Comparison of ENCODE assay signal across 16 cellular contexts in the genomic region with DNA sequence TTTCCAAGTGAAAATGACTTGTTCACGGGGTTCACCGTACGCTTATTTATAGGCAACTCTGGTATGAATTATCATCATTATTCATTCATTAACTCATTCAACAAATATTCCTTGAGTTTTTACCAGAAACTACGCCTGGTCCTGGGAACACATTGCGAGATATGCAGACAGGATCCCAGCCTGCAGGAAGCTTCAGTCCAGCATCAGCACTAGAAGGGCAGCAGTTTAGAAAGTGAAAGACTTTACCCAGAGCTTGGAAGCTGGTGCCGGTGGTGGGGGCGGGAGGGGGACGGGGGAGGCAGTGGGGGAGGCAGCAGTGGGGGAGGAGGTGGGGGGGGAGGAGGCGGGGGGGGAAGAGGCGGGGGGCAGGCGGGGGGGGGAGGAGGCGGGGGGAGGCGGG. TPM values are rescaled to one million over a fixed set of nuclear protein-coding genes. Genes with fewer than 3 reads are reported as not detected.
DNase-seq lines count a peak whose midpoint lies in the region; ATAC-seq, FAIRE-seq and TF ChIP-seq lines count a peak whose summit lies in the region.
"Had no signal": no experiment of that assay in that cellular context is flagged by ENCODE, and none has a peak within 500 bp of the region (broad histone marks: within the 10 kb centered on the region; RNA-seq: fewer than 3 reads in every experiment).

No MANE protein-coding gene starts in this region.

- H3K27me3 ChIP-seq in GM12878 (replicated peaks in 1 of 2; ENCODE audit: control insufficient read depth in 2 of 2, insufficient read depth in 2 of 2, low read length in 1 of 2): peaks cover 0 to 2% of the 10 kb centered on the region in 2 experiments; a peak in 2 of 4 replicates
- H3K27me3 ChIP-seq in mesenchymal stem cell (ENCODE audit: control insufficient read depth in 1 of 2, insufficient read depth in 1 of 2, low read length in 2 of 2): peaks cover 0 to 4% of the 10 kb centered on the region in 2 experiments
- H3K27me3 ChIP-seq in foreskin keratinocyte: peaks cover 33% of the 10 kb centered on the region
- H3K27me3 ChIP-seq: BLaER1 had no signal

- no peak for TF ChIP-seq EP300 in GM12878 (IDR thresholded peaks at IDR 0.05; ENCODE audit: borderline replicate concordance in 1 of 2, control insufficient read depth in 1 of 2, low read depth in 2 of 2, low read length in 2 of 2)

- no peak overlapping the region for H2BK12ac ChIP-seq in mesenchymal stem cell (ENCODE audit: low read length in 2 of 2)

- DNase-seq in AG10803 (ENCODE audit: low read depth) (peak; percentile 71), HCEC 1CT (peak; percentile 77), GM12878 (ENCODE audit: low read depth, low spot score) (peak; percentile 7), mesenchymal stem cell (no peak), mucosa of descending colon (no peak), foreskin keratinocyte (no peak)
- DNase-seq in activated naive CD8-positive, alpha-beta T cell treated with anti-CD3 and anti-CD28 coated beads for 36 hours: no peak
- DNase-seq: GF-D8, NCI-H1436 treated with DMSO at 0.1 percent for 48 hours, NCI-H524 had no signal

- no peak overlapping the region for H4K8ac ChIP-seq in mesenchymal stem cell (ENCODE audit: low read length)

- 77% methylated on average over 5 of the region's 13 CpGs for WGBS in GM12878 (ENCODE audit: insufficient coverage, insufficient replicate concordance, low lambda C conversion rate, missing lambda C conversion rate)
- WGBS in mesenchymal stem cell: 94% methylated on average over 5 of the region's 13 CpGs

- H2BK5ac ChIP-seq in mesenchymal stem cell (ENCODE audit: low read depth, low read length, poor library complexity, severe bottlenecking): no peak overlapping the region

- H3K4me1 Mint-ChIP-seq in activated naive CD8-positive, alpha-beta T cell treated with anti-CD3 and anti-CD28 coated beads for 36 hours: no peaks in the 10 kb centered on the region

- TF ChIP-seq POLR2A in GM12878 (IDR thresholded peaks at IDR 0.05; ENCODE audit: low read depth, low read length): no peak

- H3K9me3 Mint-ChIP-seq in activated naive CD8-positive, alpha-beta T cell treated with anti-CD3 and anti-CD28 coated beads for 36 hours: no peaks in the 10 kb centered on the region

- H3K4me2 ChIP-seq in GM12878 (ENCODE audit: control insufficient read depth, insufficient read depth): no peak overlapping the region
- no peak overlapping the region for H3K4me2 ChIP-seq in mesenchymal stem cell (ENCODE audit: low read length, poor library complexity, severe bottlenecking)
- H3K4me2 ChIP-seq: BLaER1 had no signal

- RAD21 ChIA-PET in GM12878 (lab: Charles Lee; ENCODE audit: unreplicated experiment): no interaction called here

- H2BK15ac ChIP-seq in mesenchymal stem cell (ENCODE audit: low read depth, poor library complexity, severe bottlenecking): no peak overlapping the region

- H3K27me3 Mint-ChIP-seq in activated naive CD8-positive, alpha-beta T cell treated with anti-CD3 and anti-CD28 coated beads for 36 hours: peaks cover 11% of the 10 kb centered on the region

- H3K4me1 ChIP-seq in GM12878 (ENCODE audit: control insufficient read depth, insufficient read depth, low read length): no peaks in the 10 kb centered on the region
- H3K4me1 ChIP-seq in mesenchymal stem cell (ENCODE audit: control insufficient read depth, insufficient read depth, low read depth, low read length): no peaks in the 10 kb centered on the region
- no peaks in the 10 kb centered on the region for H3K4me1 ChIP-seq in mucosa of descending colon (ENCODE audit: low read depth)
- H3K4me1 ChIP-seq in foreskin keratinocyte: no peaks in the 10 kb centered on the region
- H3K4me1 ChIP-seq: BLaER1 had no signal

- SMC1A ChIA-PET in GM12878 (lab: Charles Lee; ENCODE audit: uncharacterized antibody, unreplicated experiment): no interaction called here

- no peak overlapping the region for H2BK120ac ChIP-seq in mesenchymal stem cell (ENCODE audit: low read depth, low read length)

- intact Hi-C loops in GM12878 (cut with micrococcal nuclease; ENCODE audit: unreplicated experiment): no loop called here
- intact Hi-C loops in mucosa of descending colon (cut with DNase I, micrococcal nuclease): no loop called here

- H3K36me3 Mint-ChIP-seq in activated naive CD8-positive, alpha-beta T cell treated with anti-CD3 and anti-CD28 coated beads for 36 hours: no peaks in the 10 kb centered on the region

- H3K4me3 Mint-ChIP-seq in activated naive CD8-positive, alpha-beta T cell treated with anti-CD3 and anti-CD28 coated beads for 36 hours: no peak overlapping the region

- H3K27ac Mint-ChIP-seq in activated naive CD8-positive, alpha-beta T cell treated with anti-CD3 and anti-CD28 coated beads for 36 hours: no peak overlapping the region

- H2AFZ ChIP-seq in GM12878 (ENCODE audit: control insufficient read depth, low read depth, low read length) (no peak overlapping the region), mesenchymal stem cell (ENCODE audit: low read depth, low read length) (no peak overlapping the region)

- H3K27ac ChIP-seq in GM12878 (ENCODE audit: control insufficient read depth, insufficient read depth) (no peak overlapping the region), mesenchymal stem cell (ENCODE audit: low read length, poor library complexity, severe bottlenecking) (no peak overlapping the region), foreskin keratinocyte (no peak overlapping the region)
- H3K27ac ChIP-seq: BLaER1, SK-N-MC had no signal

- H3K9ac ChIP-seq in GM12878 (ENCODE audit: control insufficient read depth, insufficient read depth, low read length) (no peak overlapping the region), mesenchymal stem cell (ENCODE audit: low read length) (peak overlapping the region; percentile 27)
- H3K9ac ChIP-seq: BLaER1 had no signal

- no peak for FAIRE-seq in GM12878 (lab: Jason Lieb, UNC)
- FAIRE-seq: H54 had no signal

- TF ChIP-seq CTCF in AG10803 (conservative IDR thresholded peaks at IDR 0.05; ENCODE audit: low read length) (no peak), GM12878 (IDR thresholded peaks at IDR 0.05 in 2 of 3, conservative IDR thresholded peaks at IDR 0.05 in 1 of 3; ENCODE audit: control insufficient read depth in 2 of 3, extremely low read depth in 1 of 3, insufficient read depth in 1 of 3, low read depth in 3 of 3, low read length in 3 of 3) (no peak), mucosa of descending colon (IDR thresholded peaks at IDR 0.05) (no peak), foreskin keratinocyte (conservative IDR thresholded peaks at IDR 0.05) (no peak)

- POLR2A ChIA-PET in GM12878 (lab: Charles Lee): no interaction called here

- no peaks in the 10 kb centered on the region for H3K36me3 ChIP-seq in GM12878 (ENCODE audit: control insufficient read depth in 2 of 2, insufficient read depth in 2 of 2, low read length in 1 of 2)
- no peaks in the 10 kb centered on the region for H3K36me3 ChIP-seq in mesenchymal stem cell (ENCODE audit: control insufficient read depth in 1 of 2, insufficient read depth in 2 of 2, low read depth in 1 of 2, low read length in 2 of 2)
- H3K36me3 ChIP-seq in mucosa of descending colon (ENCODE audit: low read depth): no peaks in the 10 kb centered on the region
- H3K36me3 ChIP-seq: BLaER1 had no signal

- no peaks in the 10 kb centered on the region for H3K9me3 ChIP-seq in GM12878 (replicated peaks; ENCODE audit: control insufficient read depth, insufficient read depth, low read length)
- H3K9me3 ChIP-seq in mesenchymal stem cell (ENCODE audit: control insufficient read depth, low read length): no peaks in the 10 kb centered on the region
- H3K9me3 ChIP-seq in mucosa of descending colon: no peaks in the 10 kb centered on the region

- in situ Hi-C loops in GM12878 (cut with MboI): no loop called here

- H3K4me3 ChIP-seq in AG10803 (ENCODE audit: low read length) (no peak overlapping the region), GM12878 (no peak overlapping the region), mesenchymal stem cell (ENCODE audit: insufficient read depth in 1 of 2, low read depth in 1 of 2, low read length in 2 of 2) (no peak overlapping the region), mucosa of descending colon (no peak overlapping the region)
- H3K4me3 ChIP-seq: BLaER1, SK-N-MC had no signal

- H4K91ac ChIP-seq in mesenchymal stem cell (ENCODE audit: low read length): no peak overlapping the region

- H2AK5ac ChIP-seq in mesenchymal stem cell (ENCODE audit: low read length, severe bottlenecking): no peak overlapping the region

- H3K79me1 ChIP-seq in mesenchymal stem cell (replicated peaks; ENCODE audit: low read length, poor library complexity, severe bottlenecking): no peaks in the 10 kb centered on the region

- H4K20me1 ChIP-seq in GM12878 (ENCODE audit: control insufficient read depth, insufficient read depth): no peaks in the 10 kb centered on the region
- H4K20me1 ChIP-seq: BLaER1 had no signal

- no peak overlapping the region for H3K18ac ChIP-seq in mesenchymal stem cell (ENCODE audit: low read depth in 1 of 2, low read length in 2 of 2)

- CTCF ChIA-PET in GM12878 (lab: Yijun Ruan, JAX): no interaction called here

- BruUV-seq in GM12878 (replicated peaks; lab: Mats Ljungman, UMichigan): no TSS peak

- no peaks in the 10 kb centered on the region for H3K79me2 ChIP-seq in GM12878 (ENCODE audit: control insufficient read depth, insufficient read depth, low read length)

- no peak overlapping the region for H3K14ac ChIP-seq in mesenchymal stem cell (ENCODE audit: low read length in 2 of 2)

- H3K23ac ChIP-seq in mesenchymal stem cell (ENCODE audit: low read length in 2 of 2): no peak overlapping the region

- ATAC-seq in GM12878 (no peak), mucosa of descending colon (no peak), HG02571 (IDR thresholded peaks at IDR 0.05; ENCODE audit: unreplicated experiment) (no peak), foreskin keratinocyte (no peak)
- ATAC-seq: Panc1, Right ventricle myocardium inferior had no signal

- H3K4ac ChIP-seq in mesenchymal stem cell (ENCODE audit: low read depth in 1 of 2, low read length in 2 of 2): no peak overlapping the region

- TF ChIP-seq RAD21 in GM12878 (IDR thresholded peaks at IDR 0.05; ENCODE audit: insufficient read depth, low read depth, low read length): no peak

RNA-seq across cellular contexts. Expression of gene SETD4, which starts 55.9 kb away (rescaled TPM):
- 64.4 and 79.2 TPM in 2 replicates for total RNA-seq in GM12878 (2013; cell fraction: nucleolus; rRNA removed)
- total RNA-seq in GM12878 (2014; rRNA removed) (10.3 and 10.4 TPM in 2 replicates), GM12878 (2014; rRNA removed; fragmentation: Illumina TruSeq; extraction: Trizol) (14.6 and 15.0 TPM in 2 replicates), GM12878 (2021) (15.6 and 18.8 TPM in 2 replicates), mucosa of descending colon (10 to 100 TPM; 18.9 to 25.7 (median 21.7) TPM), foreskin keratinocyte (12.1 and 16.0 TPM in 2 replicates)
- 7.3 TPM for polyA plus RNA-seq in GM12878 (2011; ENCODE audit: low read depth)
- polyA plus RNA-seq in GM12878 (2011; rRNA removed) (21.6 and 23.3 TPM in 2 replicates), GM12878 (2014; fragmentation: Illumina TruSeq; extraction: Trizol) (18.3 and 21.6 TPM in 2 replicates), GM12878 (2014; fragmentation: Nextera tagmentation; extraction: Ambion mirVana) (10 to 100 TPM; 26.2 to 37.0 TPM), GM12878 (2014; rRNA removed) (17.6 TPM in 2 replicates), GM12878 (2016; fragmentation: Nextera tagmentation; extraction: Ambion mirVana) (10 to 100 TPM; 18.0 to 22.6 TPM), foreskin keratinocyte (10.2 and 10.7 TPM in 2 replicates)
- 16.9 and 17.7 TPM in 2 replicates for polyA plus RNA-seq in GM12878 (2011; cell fraction: cytosol; rRNA removed)
- 39.9 and 45.9 TPM in 2 replicates for polyA plus RNA-seq in GM12878 (2011; cell fraction: nucleus; rRNA removed)
- polyA plus RNA-seq in GM12878 (2012): 8.0 and 8.2 TPM in 2 replicates
- 17.3 and 26.0 TPM in 2 replicates for polyA minus RNA-seq in GM12878 (2011; rRNA and poly(A)+ RNA removed)
- 9.6 and 12.6 TPM in 2 replicates for polyA minus RNA-seq in GM12878 (2011; cell fraction: cytosol; rRNA and poly(A)+ RNA removed)
- polyA minus RNA-seq in GM12878 (2011; cell fraction: nucleus; rRNA and poly(A)+ RNA removed): 15.8 and 25.6 TPM in 2 replicates
- 10.5 TPM for polyA plus RNA-seq in mesenchymal stem cell (2013, experiment 1 of 2)
- 10.3 TPM for polyA plus RNA-seq in mesenchymal stem cell (2013, experiment 2 of 2)
- total RNA-seq in activated naive CD8-positive, alpha-beta T cell treated with anti-CD3 and anti-CD28 coated beads for 36 hours: 10 to 100 TPM; 15.0 to 15.9 TPM

Comparison
In these comparisons a context has a peak if more than half of its experiments do, and no peak if none do; other contexts are left out.
1. DNase-seq: peak in AG10803 (single experiment), HCEC 1CT (single experiment) and GM12878 (single experiment); none in mesenchymal stem cell (single experiment), mucosa of descending colon (0 of 3), foreskin keratinocyte (0 of 2) and activated naive CD8-positive, alpha-beta T cell treated with anti-CD3 and anti-CD28 coated beads for 36 hours (single experiment).